ENCODE assay signal across 11 cellular contexts in genomic region chrX:72141372-72142004, GRCh38. TPM values are rescaled to one million over a fixed set of nuclear protein-coding genes. Genes with fewer than 3 reads are reported as not detected.
DNase-seq lines count a peak whose midpoint lies in the region; ATAC-seq and TF ChIP-seq lines count a peak whose summit lies in the region.
"Had no signal": no experiment of that assay in that cellular context is flagged by ENCODE, and none has a peak within 500 bp of the region (broad histone marks: within the 10 kb centered on the region; RNA-seq: fewer than 3 reads in every experiment).

No MANE protein-coding gene starts in this region.

- no peaks in the 10 kb centered on the region for H3K36me3 Mint-ChIP-seq in natural killer cell treated with Interleukin-12 subunit alpha and Interleukin-12 subunit beta and Interleukin-15 and Interleukin-18, amount 100 ng/mL, for 72 hours
- H3K36me3 Mint-ChIP-seq in natural killer cell: no peaks in the 10 kb centered on the region
- H3K36me3 Mint-ChIP-seq in stimulated activated effector memory CD8-positive, alpha-beta T cell treated with anti-CD3 and anti-CD28 coated beads, Interleukin-12 subunit alpha, Interleukin-12 subunit beta, amount 100 ng/mL, for 72 hours: no peaks in the 10 kb centered on the region

- H3K4me1 Mint-ChIP-seq in natural killer cell treated with Interleukin-12 subunit alpha and Interleukin-12 subunit beta and Interleukin-15 and Interleukin-18, amount 100 ng/mL, for 72 hours (ENCODE audit: low read depth in 2 of 2): peaks cover 17 to 22% of the 10 kb centered on the region in 2 donors
- peaks cover 6 to 14% of the 10 kb centered on the region in 2 donors for H3K4me1 Mint-ChIP-seq in natural killer cell
- H3K4me1 Mint-ChIP-seq in stimulated activated effector memory CD8-positive, alpha-beta T cell treated with anti-CD3 and anti-CD28 coated beads, Interleukin-12 subunit alpha, Interleukin-12 subunit beta, amount 100 ng/mL, for 72 hours: peaks cover 18% of the 10 kb centered on the region

- H3K27ac Mint-ChIP-seq in natural killer cell treated with Interleukin-12 subunit alpha and Interleukin-12 subunit beta and Interleukin-15 and Interleukin-18, amount 100 ng/mL, for 72 hours: peak overlapping the region in 1 of 2 donors; percentile 42
- H3K27ac Mint-ChIP-seq in natural killer cell: no peak overlapping the region
- no peak overlapping the region for H3K27ac Mint-ChIP-seq in stimulated activated effector memory CD8-positive, alpha-beta T cell treated with anti-CD3 and anti-CD28 coated beads, Interleukin-12 subunit alpha, Interleukin-12 subunit beta, amount 100 ng/mL, for 72 hours

- peak overlapping the region; percentile 69 for H3K4me3 Mint-ChIP-seq in natural killer cell treated with Interleukin-12 subunit alpha and Interleukin-12 subunit beta and Interleukin-15 and Interleukin-18, amount 100 ng/mL, for 72 hours
- no peak overlapping the region for H3K4me3 Mint-ChIP-seq in natural killer cell
- peak overlapping the region; percentile 7 for H3K4me3 Mint-ChIP-seq in stimulated activated effector memory CD8-positive, alpha-beta T cell treated with anti-CD3 and anti-CD28 coated beads, Interleukin-12 subunit alpha, Interleukin-12 subunit beta, amount 100 ng/mL, for 72 hours

- DNase-seq in natural killer cell treated with Interleukin-12 subunit alpha and Interleukin-12 subunit beta and Interleukin-15 and Interleukin-18, amount 100 ng/mL, for 72 hours (ENCODE audit: low spot score): no peak
- no peak for DNase-seq in natural killer cell
- DNase-seq in stimulated activated effector memory CD8-positive, alpha-beta T cell treated with anti-CD3 and anti-CD28 coated beads, Interleukin-12 subunit alpha, Interleukin-12 subunit beta, amount 100 ng/mL, for 72 hours (ENCODE audit: low spot score in 2 of 2): no peak
- DNase-seq in HPDE6-E6E7 (ENCODE audit: extremely low spot score): no peak
- DNase-seq in D341Med (ENCODE audit: low spot score): no peak
- no peak for DNase-seq in SJCRH30
- DNase-seq: naive thymus-derived CD4-positive, alpha-beta T cell; NCI-H82; tibial artery had no signal

- H3K9me3 Mint-ChIP-seq in natural killer cell treated with Interleukin-12 subunit alpha and Interleukin-12 subunit beta and Interleukin-15 and Interleukin-18, amount 100 ng/mL, for 72 hours: no peaks in the 10 kb centered on the region
- no peaks in the 10 kb centered on the region for H3K9me3 Mint-ChIP-seq in natural killer cell
- H3K9me3 Mint-ChIP-seq in stimulated activated effector memory CD8-positive, alpha-beta T cell treated with anti-CD3 and anti-CD28 coated beads, Interleukin-12 subunit alpha, Interleukin-12 subunit beta, amount 100 ng/mL, for 72 hours: no peaks in the 10 kb centered on the region
- H3K9me3 Mint-ChIP-seq: naive thymus-derived CD4-positive, alpha-beta T cell had no signal

- no peaks in the 10 kb centered on the region for H3K9me3 ChIP-seq in SJCRH30 (replicated peaks)
- H3K9me3 ChIP-seq: tibial artery had no signal

- peaks cover 7% of the 10 kb centered on the region; the same call in 1 of the 2 replicates for H3K4me1 ChIP-seq in SJCRH30
- H3K4me1 ChIP-seq: tibial artery had no signal

- H3K36me3 ChIP-seq in SJCRH30: no peaks in the 10 kb centered on the region

- TF ChIP-seq CTCF in natural killer cell (IDR thresholded peaks at IDR 0.05): no peak

- intact Hi-C loops in natural killer cell (cut with micrococcal nuclease): no loop called here

- ATAC-seq in natural killer cell treated with Interleukin-12 subunit alpha and Interleukin-12 subunit beta and Interleukin-15 and Interleukin-18, amount 100 ng/mL, for 72 hours: peak in 1 of 2 donors; percentile 54
- ATAC-seq in natural killer cell (no peak), GM21825 (IDR thresholded peaks at IDR 0.05; ENCODE audit: unreplicated experiment) (peak; percentile 63), HG03571 (IDR thresholded peaks at IDR 0.05; ENCODE audit: unreplicated experiment) (peak; percentile 53)
- peak; percentile 74 for ATAC-seq in stimulated activated effector memory CD8-positive, alpha-beta T cell treated with anti-CD3 and anti-CD28 coated beads, Interleukin-12 subunit alpha, Interleukin-12 subunit beta, amount 100 ng/mL, for 72 hours
- ATAC-seq: naive thymus-derived CD4-positive, alpha-beta T cell had no signal

- no peaks in the 10 kb centered on the region for H3K27me3 ChIP-seq in SJCRH30
- H3K27me3 ChIP-seq: tibial artery had no signal

- no peak overlapping the region for H3K27ac ChIP-seq in SJCRH30
- H3K27ac ChIP-seq: tibial artery had no signal

- H3K4me3 ChIP-seq in SJCRH30: no peak overlapping the region
- H3K4me3 ChIP-seq: tibial artery had no signal

- peaks cover 0 to 10% of the 10 kb centered on the region in 2 donors for H3K27me3 Mint-ChIP-seq in natural killer cell treated with Interleukin-12 subunit alpha and Interleukin-12 subunit beta and Interleukin-15 and Interleukin-18, amount 100 ng/mL, for 72 hours
- peaks cover 0 to 17% of the 10 kb centered on the region in 2 donors for H3K27me3 Mint-ChIP-seq in natural killer cell (ENCODE audit: low read depth in 2 of 2)

RNA-seq across cellular contexts. Expression of gene RTL5, which starts 9.8 kb away (rescaled TPM):
- total RNA-seq in natural killer cell treated with Interleukin-12 subunit alpha and Interleukin-12 subunit beta and Interleukin-15 and Interleukin-18, amount 100 ng/mL, for 72 hours: under 1 TPM; 0.33 to 0.75 TPM
- 1 to 10 TPM; 1.3 to 1.8 (median 1.7) TPM for total RNA-seq in natural killer cell
- total RNA-seq in SJCRH30 (2014; rRNA removed; shearing (Covaris generic)): 0.18 and 0.20 TPM in 2 replicates

RNA-seq across cellular contexts. Expression of gene PIN4, which starts 40.1 kb away (rescaled TPM):
- total RNA-seq in natural killer cell treated with Interleukin-12 subunit alpha and Interleukin-12 subunit beta and Interleukin-15 and Interleukin-18, amount 100 ng/mL, for 72 hours: 1 to 10 TPM; 6.8 to 7.2 TPM
- total RNA-seq in natural killer cell: 1 to 10 TPM; 5.6 to 6.2 (median 5.9) TPM
- total RNA-seq in SJCRH30 (2014; rRNA removed; shearing (Covaris generic)): 35.9 and 60.9 TPM in 2 replicates

Comparison
In these comparisons a context has a peak if more than half of its experiments do, and no peak if none do; other contexts are left out.
1. ATAC-seq: peak in GM21825 (single experiment), HG03571 (single experiment) and stimulated activated effector memory CD8-positive, alpha-beta T cell treated with anti-CD3 and anti-CD28 coated beads, Interleukin-12 subunit alpha, Interleukin-12 subunit beta, amount 100 ng/mL, for 72 hours (single experiment); none in natural killer cell (0 of 3).